10 cellular contexts compared by ENCODE assay signal in genomic region chr13:79659161-79659560, GRCh38.
DNase-seq lines count a peak whose midpoint lies in the region; ATAC-seq, FAIRE-seq and TF ChIP-seq lines count a peak whose summit lies in the region.
"Had no signal": no experiment of that assay in that cellular context is flagged by ENCODE, and none has a peak within 500 bp of the region (broad histone marks: within the 10 kb centered on the region; RNA-seq: fewer than 3 reads in every experiment).

No MANE protein-coding gene starts in this region.

- peak; percentile 35; the same call in 1 of the 2 replicates for ATAC-seq in IMR-90 (ENCODE audit: low read depth)
- ATAC-seq in foreskin keratinocyte = peak; percentile 85
- ATAC-seq in pancreas = peak; percentile 81 to 85 (median 84)
- ATAC-seq in HG03097 (IDR thresholded peaks at IDR 0.05; ENCODE audit: low FRiP score, unreplicated experiment) = no peak

- no peak overlapping the region for H2BK20ac ChIP-seq in IMR-90 (ENCODE audit: low read depth, low read length)

- POLR2A ChIA-PET in IMR-90 (lab: Charles Lee; ENCODE audit: unreplicated experiment) = no interaction called here

- no peak overlapping the region for H4K8ac ChIP-seq in IMR-90 (ENCODE audit: low read depth in 2 of 2, low read length in 2 of 2)

- no peak overlapping the region for H3K27ac Mint-ChIP-seq in activated naive CD4-positive, alpha-beta T cell treated with anti-CD3 and anti-CD28 coated beads for 36 hours
- H3K27ac Mint-ChIP-seq: activated CD4-positive, alpha-beta memory T cell treated with anti-CD3 and anti-CD28 coated beads for 36 hours had no signal

- H3K4me2 ChIP-seq in IMR-90 (ENCODE audit: low read depth, low read length) = no peak overlapping the region

- no peak overlapping the region for H2BK5ac ChIP-seq in IMR-90 (ENCODE audit: low read depth, low read length, poor library complexity, severe bottlenecking)

- TF ChIP-seq CTCF in IMR-90 (conservative IDR thresholded peaks at IDR 0.05; ENCODE audit: low read depth, low read length) = no peak
- no peak for TF ChIP-seq CTCF in foreskin keratinocyte (conservative IDR thresholded peaks at IDR 0.05)
- TF ChIP-seq CTCF in pancreas (IDR thresholded peaks at IDR 0.05) = no peak
- no peak for TF ChIP-seq CTCF in spleen (IDR thresholded peaks at IDR 0.05 in 8 of 11, conservative IDR thresholded peaks at IDR 0.05 in 3 of 11)

- H4K20me1 ChIP-seq in IMR-90 (ENCODE audit: insufficient read depth, low read length) = no peaks in the 10 kb centered on the region

- no peak overlapping the region for H3K4me3 Mint-ChIP-seq in activated naive CD4-positive, alpha-beta T cell treated with anti-CD3 and anti-CD28 coated beads for 36 hours
- H3K4me3 Mint-ChIP-seq: activated CD4-positive, alpha-beta memory T cell treated with anti-CD3 and anti-CD28 coated beads for 36 hours had no signal

- H3K9me3 ChIP-seq in IMR-90 (ENCODE audit: control insufficient read depth, insufficient read depth, low read length) = no peaks in the 10 kb centered on the region
- no peaks in the 10 kb centered on the region for H3K9me3 ChIP-seq in pancreas
- H3K9me3 ChIP-seq in spleen = no peaks in the 10 kb centered on the region

- no peak overlapping the region for H2AK5ac ChIP-seq in IMR-90 (ENCODE audit: low read depth, low read length)

- H3K4ac ChIP-seq in IMR-90 (ENCODE audit: low read depth, low read length) = no peak overlapping the region

- H3K27me3 Mint-ChIP-seq in activated naive CD4-positive, alpha-beta T cell treated with anti-CD3 and anti-CD28 coated beads for 36 hours (ENCODE audit: low read depth) = peaks cover 12% of the 10 kb centered on the region

- H2AK9ac ChIP-seq in IMR-90 (replicated peaks; ENCODE audit: low read depth, low read length, poor library complexity) = no peak overlapping the region

- in situ Hi-C loops in IMR-90 (cut with MboI; ENCODE audit: low sequenced_read_pairs) = no loop called here

- no peak overlapping the region for H3K18ac ChIP-seq in IMR-90 (ENCODE audit: low read depth, low read length)

- H3K4me1 ChIP-seq in IMR-90 (ENCODE audit: control insufficient read depth, insufficient read depth, low read length) (no peaks in the 10 kb centered on the region), foreskin keratinocyte (peaks cover 22% of the 10 kb centered on the region), pancreas (peaks cover 7 to 17% (median 8%) of the 10 kb centered on the region in 3 donors), spleen (peaks cover 0 to 6% (median 0%) of the 10 kb centered on the region in 6 donors)

- H2BK120ac ChIP-seq in IMR-90 (ENCODE audit: low read depth, low read length) = no peak overlapping the region

- H3K4me3 ChIP-seq in IMR-90 (ENCODE audit: insufficient read depth, low read depth, low read length) (no peak overlapping the region), pancreas (no peak overlapping the region), spleen (no peak overlapping the region)

- H3K56ac ChIP-seq in IMR-90 (ENCODE audit: extremely low read depth, insufficient read depth, low read length) = no peak overlapping the region

- H2AFZ ChIP-seq in IMR-90 (replicated peaks; ENCODE audit: low read length, poor library complexity) = no peak overlapping the region

- TF ChIP-seq POLR2A in IMR-90 (IDR thresholded peaks at IDR 0.05; ENCODE audit: low read depth, low read length) (no peak), spleen (IDR thresholded peaks at IDR 0.05) (no peak)

- H3K36me3 ChIP-seq in IMR-90 (ENCODE audit: control insufficient read depth, insufficient read depth, low read length) (no peaks in the 10 kb centered on the region), pancreas (no peaks in the 10 kb centered on the region), spleen (no peaks in the 10 kb centered on the region)

- CTCF ChIA-PET in IMR-90 (lab: Yijun Ruan, JAX) = no interaction called here
- CTCF ChIA-PET in activated naive CD4-positive, alpha-beta T cell treated with anti-CD3 and anti-CD28 coated beads for 36 hours (lab: Charles Lee) = interaction anchor here (0.6 kb wide), 1 partner anchor 559 kb away, joined by 3 read pairs; no protein-coding TSS in a partner anchor

- no peaks in the 10 kb centered on the region for H3K4me1 Mint-ChIP-seq in activated naive CD4-positive, alpha-beta T cell treated with anti-CD3 and anti-CD28 coated beads for 36 hours (ENCODE audit: low read depth)

- BruUV-seq in IMR-90 (replicated peaks; lab: Mats Ljungman, UMichigan) = no TSS peak

- DNase-seq in IMR-90 (no peak), SK-N-DZ (ENCODE audit: low spot score) (peak; percentile 94), foreskin keratinocyte (peak; percentile 47 to 73), pancreas (peak in 2 of 6 donors; percentile 15 to 25), spleen (no peak), SIG-M5 (lab: John Stamatoyannopoulos, UW) (no peak)
- DNase-seq in activated naive CD4-positive, alpha-beta T cell treated with anti-CD3 and anti-CD28 coated beads for 36 hours = no peak
- DNase-seq: activated CD4-positive, alpha-beta memory T cell treated with anti-CD3 and anti-CD28 coated beads for 36 hours; amniotic stem cell had no signal

- FAIRE-seq in pancreas (lab: Jason Lieb, UNC) = no peak

- TF ChIP-seq RAD21 in IMR-90 (IDR thresholded peaks at IDR 0.05; ENCODE audit: low read length) = no peak

- no peak overlapping the region for H2BK15ac ChIP-seq in IMR-90 (ENCODE audit: low read depth, low read length)

- no peaks in the 10 kb centered on the region for H3K79me1 ChIP-seq in IMR-90 (ENCODE audit: low read depth in 1 of 2, low read length in 2 of 2)

- dilution Hi-C loops in IMR-90 (cut with HindIII; ENCODE audit: low sequenced_read_pairs, unreplicated experiment) = no loop called here

- no CpG with 5 or more reads among the region's 4 CpGs for WGBS in IMR-90 (ENCODE audit: extremely low coverage in 2 of 2, insufficient read length in 1 of 2), 2 experiments
- WGBS in pancreas, 2 donors = 23 to 32% methylated on average over 4 of the region's 4 CpGs
- whole genome bisulfite sequencing in spleen, 5 donors = 54 to 72% (median 63%) methylated on average over 4 of the region's 4 CpGs

- intact Hi-C loops in IMR-90 (cut with micrococcal nuclease) = no loop called here
- intact Hi-C loops in pancreas (cut with DNase I) = no loop called here
- intact Hi-C loops in spleen (cut with DNase I; ENCODE audit: low total_unique reads) = no loop called here
- intact Hi-C loops in activated naive CD4-positive, alpha-beta T cell treated with anti-CD3 and anti-CD28 coated beads for 36 hours (cut with micrococcal nuclease) = no loop called here

- no peak overlapping the region for H4K91ac ChIP-seq in IMR-90 (ENCODE audit: insufficient read depth, low read depth, low read length)

- no peaks in the 10 kb centered on the region; the same call in 1 of the 2 replicates for H3K27me3 ChIP-seq in IMR-90 (ENCODE audit: control insufficient read depth, insufficient read depth, low read length)
- no peaks in the 10 kb centered on the region for H3K27me3 ChIP-seq in foreskin keratinocyte
- no peaks in the 10 kb centered on the region for H3K27me3 ChIP-seq in pancreas
- H3K27me3 ChIP-seq in spleen (replicated peaks in 1 of 7) = peaks cover 0 to 6% (median 0%) of the 10 kb centered on the region in 7 donors

- H3K9me1 ChIP-seq in IMR-90 (ENCODE audit: insufficient read depth, low read length) = no peaks in the 10 kb centered on the region

- H3K9ac ChIP-seq in IMR-90 (ENCODE audit: low read depth, low read length) = no peak overlapping the region

- H3K9me3 Mint-ChIP-seq in activated naive CD4-positive, alpha-beta T cell treated with anti-CD3 and anti-CD28 coated beads for 36 hours = no peaks in the 10 kb centered on the region
- H3K9me3 Mint-ChIP-seq: activated CD4-positive, alpha-beta memory T cell treated with anti-CD3 and anti-CD28 coated beads for 36 hours had no signal

- no peak overlapping the region for H3K14ac ChIP-seq in IMR-90 (replicated peaks; ENCODE audit: low read depth, low read length)

- no peak overlapping the region for H3K27ac ChIP-seq in IMR-90 (ENCODE audit: insufficient read depth, low read length)
- H3K27ac ChIP-seq in foreskin keratinocyte = peak overlapping the region; percentile 45
- peak overlapping the region in 2 of 4 donors; percentile 1 to 39 for H3K27ac ChIP-seq in pancreas
- peak overlapping the region in 3 of 8 donors; percentile 22 to 29 (median 28) for H3K27ac ChIP-seq in spleen

- no peak overlapping the region for H4K5ac ChIP-seq in IMR-90 (ENCODE audit: low read depth, low read length)

- no peak overlapping the region for H3K23ac ChIP-seq in IMR-90 (ENCODE audit: low read depth, low read length)

- no peaks in the 10 kb centered on the region for H3K36me3 Mint-ChIP-seq in activated naive CD4-positive, alpha-beta T cell treated with anti-CD3 and anti-CD28 coated beads for 36 hours (ENCODE audit: low read depth)
- H3K36me3 Mint-ChIP-seq: activated CD4-positive, alpha-beta memory T cell treated with anti-CD3 and anti-CD28 coated beads for 36 hours had no signal

TF ChIP-seq in IMR-90, 13 proteins besides CTCF, POLR2A, EP300 and RAD21:
- TF ChIP-seq MAZ (IDR thresholded peaks at IDR 0.05; ENCODE audit: borderline replicate concordance, low read depth, low read length) (no peak), RFX5 (IDR thresholded peaks at IDR 0.05; ENCODE audit: low read depth, low read length) (no peak), CEBPB (IDR thresholded peaks at IDR 0.05; ENCODE audit: low read depth, low read length) (no peak), CHD1 (IDR thresholded peaks at IDR 0.05; ENCODE audit: low read depth, low read length) (no peak), BHLHE40 (IDR thresholded peaks at IDR 0.05; ENCODE audit: low read depth, low read length) (no peak)
- TF ChIP-seq, protein P1, sequence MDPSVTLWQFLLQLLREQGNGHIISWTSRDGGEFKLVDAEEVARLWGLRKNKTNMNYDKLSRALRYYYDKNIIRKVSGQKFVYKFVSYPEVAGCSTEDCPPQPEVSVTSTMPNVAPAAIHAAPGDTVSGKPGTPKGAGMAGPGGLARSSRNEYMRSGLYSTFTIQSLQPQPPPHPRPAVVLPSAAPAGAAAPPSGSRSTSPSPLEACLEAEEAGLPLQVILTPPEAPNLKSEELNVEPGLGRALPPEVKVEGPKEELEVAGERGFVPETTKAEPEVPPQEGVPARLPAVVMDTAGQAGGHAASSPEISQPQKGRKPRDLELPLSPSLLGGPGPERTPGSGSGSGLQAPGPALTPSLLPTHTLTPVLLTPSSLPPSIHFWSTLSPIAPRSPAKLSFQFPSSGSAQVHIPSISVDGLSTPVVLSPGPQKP (IDR thresholded peaks at IDR 0.05; ENCODE audit: borderline replicate concordance, low read depth, low read length) = no peak

Comparison
In these comparisons a context has a peak if more than half of its experiments do, and no peak if none do; other contexts are left out.
1. DNase-seq: peak in SK-N-DZ (single experiment) and foreskin keratinocyte (2 of 2); none in IMR-90 (single experiment), spleen (single experiment), activated naive CD4-positive, alpha-beta T cell treated with anti-CD3 and anti-CD28 coated beads for 36 hours (single experiment) and SIG-M5 (single experiment).